ENCODE assay signal across 8 cellular contexts in genomic region chr15:61871926-61872522, GRCh38.
DNase-seq lines count a peak whose midpoint lies in the region; ATAC-seq and TF ChIP-seq lines count a peak whose summit lies in the region.

No MANE protein-coding gene starts in this region.

- no peaks in the 10 kb centered on the region for H3K27me3 Mint-ChIP-seq in CD4-positive, alpha-beta T cell
- H3K27me3 Mint-ChIP-seq in T-helper 17 cell: no peaks in the 10 kb centered on the region

- intact Hi-C loops in CD4-positive, alpha-beta T cell (cut with DNase I, micrococcal nuclease): loop anchor here in 1 of 2 experiments (1.0 to 5.0 kb wide), 2 partner anchors 199 to 380 kb away; no protein-coding TSS in a partner anchor

- no peak for DNase-seq in CD4-positive, alpha-beta T cell
- DNase-seq in HT1080 (ENCODE audit: low read depth) (peak; percentile 17), T-helper 17 cell (no peak), inferior parietal cortex (ENCODE audit: extremely low spot score) (peak; percentile 41)
- no peak for DNase-seq in stimulated activated CD4-positive, alpha-beta T cell treated with anti-CD3 and anti-CD28 coated beads, Interleukin-4, amount 100 ng/mL, for 4 hours

- H3K4me3 Mint-ChIP-seq in CD4-positive, alpha-beta T cell: no peak overlapping the region
- no peak overlapping the region for H3K4me3 Mint-ChIP-seq in T-helper 17 cell

- no peak overlapping the region for H3K27ac Mint-ChIP-seq in CD4-positive, alpha-beta T cell
- no peak overlapping the region for H3K27ac Mint-ChIP-seq in T-helper 17 cell

- TF ChIP-seq CTCF in CD4-positive, alpha-beta T cell (IDR thresholded peaks at IDR 0.05): peak; percentile 61

- no peak for ATAC-seq in CD4-positive, alpha-beta T cell (ENCODE audit: poor library complexity)
- peak; percentile 32 for ATAC-seq in T-helper 17 cell
- ATAC-seq in HG03045 (IDR thresholded peaks at IDR 0.05; ENCODE audit: unreplicated experiment): no peak
- ATAC-seq in HG02798 (IDR thresholded peaks at IDR 0.05; ENCODE audit: poor library complexity, unreplicated experiment): no peak
- no peak for ATAC-seq in HG02852 (IDR thresholded peaks at IDR 0.05; ENCODE audit: unreplicated experiment)

- CTCF ChIA-PET in CD4-positive, alpha-beta T cell (lab: Charles Lee): no interaction called here

- H3K27me3 ChIP-seq in CD4-positive, alpha-beta T cell (ENCODE audit: control insufficient read depth, insufficient read depth, low read length): no peaks in the 10 kb centered on the region

- H3K4me1 Mint-ChIP-seq in CD4-positive, alpha-beta T cell (ENCODE audit: low read depth): no peaks in the 10 kb centered on the region
- peaks cover 7% of the 10 kb centered on the region for H3K4me1 Mint-ChIP-seq in T-helper 17 cell

- H3K9me3 Mint-ChIP-seq in CD4-positive, alpha-beta T cell: no peaks in the 10 kb centered on the region

- no peaks in the 10 kb centered on the region for H3K9me3 ChIP-seq in CD4-positive, alpha-beta T cell (ENCODE audit: control insufficient read depth, low read length)
- no peaks in the 10 kb centered on the region for H3K9me3 ChIP-seq in T-helper 17 cell (ENCODE audit: control insufficient read depth, low read length, poor library complexity, severe bottlenecking)

- H3K27ac ChIP-seq in CD4-positive, alpha-beta T cell (ENCODE audit: low read depth, low read length): no peak overlapping the region

- POLR2A ChIA-PET in CD4-positive, alpha-beta T cell (lab: Charles Lee): no interaction called here

- H3K36me3 Mint-ChIP-seq in CD4-positive, alpha-beta T cell (ENCODE audit: low read depth): peaks cover 80% of the 10 kb centered on the region
- H3K36me3 Mint-ChIP-seq in T-helper 17 cell (ENCODE audit: low read depth): peaks cover 5% of the 10 kb centered on the region

Comparison
In these comparisons a context has a peak if more than half of its experiments do, and no peak if none do; other contexts are left out.
1. DNase-seq: peak in HT1080 (single experiment) and inferior parietal cortex (single experiment); none in CD4-positive, alpha-beta T cell (0 of 10), T-helper 17 cell (0 of 3) and stimulated activated CD4-positive, alpha-beta T cell treated with anti-CD3 and anti-CD28 coated beads, Interleukin-4, amount 100 ng/mL, for 4 hours (0 of 2).